ENCODE assay signal across 8 cellular contexts in genomic region chr16:85553436-85554113, GRCh38. TPM values are rescaled to one million over a fixed set of nuclear protein-coding genes. Genes with fewer than 3 reads are reported as not detected.
DNase-seq lines count a peak whose midpoint lies in the region; ATAC-seq lines count a peak whose summit lies in the region.

No MANE protein-coding gene starts in this region.

- no peaks in the 10 kb centered on the region for H3K36me3 ChIP-seq in KOPT-K1 (ENCODE audit: insufficient read depth, low read length)

- peak; percentile 35 for ATAC-seq in GM21576 (IDR thresholded peaks at IDR 0.05; ENCODE audit: unreplicated experiment)
- peak; percentile 17 to 38 (median 30) for ATAC-seq in T-cell (replicated peaks in 1 of 4)

- peak; percentile 46 for DNase-seq in GDM1 (lab: John Stamatoyannopoulos, UW)
- DNase-seq in T-cell = peak in 25 of 34 experiments; percentile 16 to 58 (median 41)
- DNase-seq in central memory CD4-positive, alpha-beta T cell = peak; percentile 37
- peak; percentile 66 for DNase-seq in kidney tubule cell (ENCODE audit: low spot score)
- DNase-seq in stimulated activated CD8-positive, alpha-beta memory T cell treated with anti-CD3 and anti-CD28 coated beads, Interleukin-12 subunit alpha, Interleukin-12 subunit beta, amount 100 ng/mL, for 4 hours (ENCODE audit: low read depth) = peak; percentile 36
- DNase-seq in GOT3 (lab: John Stamatoyannopoulos, UW) = no peak

- no peaks in the 10 kb centered on the region for H3K9me3 ChIP-seq in KOPT-K1 (ENCODE audit: insufficient read depth, low read length, poor library complexity, severe bottlenecking)

- H3K27ac ChIP-seq in KOPT-K1 (ENCODE audit: low read depth, low read length, poor library complexity, severe bottlenecking) = peak overlapping the region; percentile 74

- H3K9me3 Mint-ChIP-seq in T-cell = no peaks in the 10 kb centered on the region

- POLR2A ChIA-PET in T-cell (lab: Charles Lee) = interaction anchor here in 1 of 2 donors (0.6 to 1.1 kb wide), 3 partner anchors 10 to 1439 kb away, joined by 4 to 19 read pairs (median 5); no protein-coding TSS in a partner anchor

- peak overlapping the region; percentile 87 to 93 (median 89) for H3K4me3 Mint-ChIP-seq in T-cell

- peak overlapping the region; percentile 83 to 94 for H3K27ac Mint-ChIP-seq in T-cell

- no peaks in the 10 kb centered on the region for H3K36me3 Mint-ChIP-seq in T-cell

- CTCF ChIA-PET in T-cell (lab: Charles Lee) = interaction anchor here (0.7 to 1.9 kb wide), 3 partner anchors 62 to 267 kb away, joined by 3 to 6 read pairs (median 3); no protein-coding TSS in a partner anchor

- H3K27me3 Mint-ChIP-seq in T-cell = no peaks in the 10 kb centered on the region

- H3K4me1 Mint-ChIP-seq in T-cell = peaks cover 29 to 33% (median 33%) of the 10 kb centered on the region in 3 donors

RNA-seq across cellular contexts. Expression of gene GSE1, which starts 59.5 kb away (rescaled TPM):
- 10 to 100 TPM; 29.1 to 61.7 (median 37.4) TPM for total RNA-seq in T-cell
